1 cellular context compared by ENCODE assay signal in the genomic region with DNA sequence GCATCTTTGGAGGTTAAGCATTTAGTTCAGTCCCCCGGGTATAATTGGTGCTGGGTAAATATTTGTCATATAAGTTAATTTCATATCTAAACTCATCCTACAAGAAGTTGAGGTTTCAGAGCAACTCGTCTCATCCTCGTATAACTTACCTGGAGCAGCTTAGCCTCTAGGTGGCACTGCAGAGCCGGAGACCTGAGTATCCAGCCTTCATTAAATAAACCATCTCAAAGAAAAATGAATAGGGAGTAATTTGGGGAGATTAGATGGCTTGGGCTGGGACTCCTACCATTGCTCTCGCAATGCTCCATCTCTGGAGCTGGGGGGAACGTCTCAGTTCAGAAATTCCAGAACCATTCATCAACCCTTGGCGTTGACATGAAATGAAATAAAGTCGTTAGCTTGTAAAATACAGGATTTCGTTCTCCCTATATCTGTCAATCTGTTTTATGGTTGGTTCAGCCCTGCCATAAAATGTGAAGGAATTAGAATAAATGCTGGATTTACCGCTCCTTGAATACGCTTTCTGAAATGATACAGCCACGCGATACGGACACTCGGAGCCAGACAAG.
TF ChIP-seq lines count a peak whose summit lies in the region.

No MANE protein-coding gene starts in this region.

TF ChIP-seq in WTC11, 78 proteins besides CTCF, POLR2A, EP300 and RAD21 (continued from another document):
- TF ChIP-seq, protein P1, sequence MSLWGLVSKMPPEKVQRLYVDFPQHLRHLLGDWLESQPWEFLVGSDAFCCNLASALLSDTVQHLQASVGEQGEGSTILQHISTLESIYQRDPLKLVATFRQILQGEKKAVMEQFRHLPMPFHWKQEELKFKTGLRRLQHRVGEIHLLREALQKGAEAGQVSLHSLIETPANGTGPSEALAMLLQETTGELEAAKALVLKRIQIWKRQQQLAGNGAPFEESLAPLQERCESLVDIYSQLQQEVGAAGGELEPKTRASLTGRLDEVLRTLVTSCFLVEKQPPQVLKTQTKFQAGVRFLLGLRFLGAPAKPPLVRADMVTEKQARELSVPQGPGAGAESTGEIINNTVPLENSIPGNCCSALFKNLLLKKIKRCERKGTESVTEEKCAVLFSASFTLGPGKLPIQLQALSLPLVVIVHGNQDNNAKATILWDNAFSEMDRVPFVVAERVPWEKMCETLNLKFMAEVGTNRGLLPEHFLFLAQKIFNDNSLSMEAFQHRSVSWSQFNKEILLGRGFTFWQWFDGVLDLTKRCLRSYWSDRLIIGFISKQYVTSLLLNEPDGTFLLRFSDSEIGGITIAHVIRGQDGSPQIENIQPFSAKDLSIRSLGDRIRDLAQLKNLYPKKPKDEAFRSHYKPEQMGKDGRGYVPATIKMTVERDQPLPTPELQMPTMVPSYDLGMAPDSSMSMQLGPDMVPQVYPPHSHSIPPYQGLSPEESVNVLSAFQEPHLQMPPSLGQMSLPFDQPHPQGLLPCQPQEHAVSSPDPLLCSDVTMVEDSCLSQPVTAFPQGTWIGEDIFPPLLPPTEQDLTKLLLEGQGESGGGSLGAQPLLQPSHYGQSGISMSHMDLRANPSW (CRISPR knock-in tag; conservative IDR thresholded peaks at IDR 0.05; ENCODE audit: low read depth), result no peak
- TF ChIP-seq, protein P2, sequence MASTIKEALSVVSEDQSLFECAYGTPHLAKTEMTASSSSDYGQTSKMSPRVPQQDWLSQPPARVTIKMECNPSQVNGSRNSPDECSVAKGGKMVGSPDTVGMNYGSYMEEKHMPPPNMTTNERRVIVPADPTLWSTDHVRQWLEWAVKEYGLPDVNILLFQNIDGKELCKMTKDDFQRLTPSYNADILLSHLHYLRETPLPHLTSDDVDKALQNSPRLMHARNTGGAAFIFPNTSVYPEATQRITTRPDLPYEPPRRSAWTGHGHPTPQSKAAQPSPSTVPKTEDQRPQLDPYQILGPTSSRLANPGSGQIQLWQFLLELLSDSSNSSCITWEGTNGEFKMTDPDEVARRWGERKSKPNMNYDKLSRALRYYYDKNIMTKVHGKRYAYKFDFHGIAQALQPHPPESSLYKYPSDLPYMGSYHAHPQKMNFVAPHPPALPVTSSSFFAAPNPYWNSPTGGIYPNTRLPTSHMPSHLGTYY (CRISPR knock-in tag; IDR thresholded peaks at IDR 0.05), result no peak
- TF ChIP-seq ESRRA (CRISPR knock-in tag; IDR thresholded peaks at IDR 0.05; ENCODE audit: borderline replicate concordance), result no peak
- TF ChIP-seq, protein P3, sequence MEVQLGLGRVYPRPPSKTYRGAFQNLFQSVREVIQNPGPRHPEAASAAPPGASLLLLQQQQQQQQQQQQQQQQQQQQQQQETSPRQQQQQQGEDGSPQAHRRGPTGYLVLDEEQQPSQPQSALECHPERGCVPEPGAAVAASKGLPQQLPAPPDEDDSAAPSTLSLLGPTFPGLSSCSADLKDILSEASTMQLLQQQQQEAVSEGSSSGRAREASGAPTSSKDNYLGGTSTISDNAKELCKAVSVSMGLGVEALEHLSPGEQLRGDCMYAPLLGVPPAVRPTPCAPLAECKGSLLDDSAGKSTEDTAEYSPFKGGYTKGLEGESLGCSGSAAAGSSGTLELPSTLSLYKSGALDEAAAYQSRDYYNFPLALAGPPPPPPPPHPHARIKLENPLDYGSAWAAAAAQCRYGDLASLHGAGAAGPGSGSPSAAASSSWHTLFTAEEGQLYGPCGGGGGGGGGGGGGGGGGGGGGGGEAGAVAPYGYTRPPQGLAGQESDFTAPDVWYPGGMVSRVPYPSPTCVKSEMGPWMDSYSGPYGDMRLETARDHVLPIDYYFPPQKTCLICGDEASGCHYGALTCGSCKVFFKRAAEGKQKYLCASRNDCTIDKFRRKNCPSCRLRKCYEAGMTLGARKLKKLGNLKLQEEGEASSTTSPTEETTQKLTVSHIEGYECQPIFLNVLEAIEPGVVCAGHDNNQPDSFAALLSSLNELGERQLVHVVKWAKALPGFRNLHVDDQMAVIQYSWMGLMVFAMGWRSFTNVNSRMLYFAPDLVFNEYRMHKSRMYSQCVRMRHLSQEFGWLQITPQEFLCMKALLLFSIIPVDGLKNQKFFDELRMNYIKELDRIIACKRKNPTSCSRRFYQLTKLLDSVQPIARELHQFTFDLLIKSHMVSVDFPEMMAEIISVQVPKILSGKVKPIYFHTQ (CRISPR knock-in tag; IDR thresholded peaks at IDR 0.05), result no peak
- TF ChIP-seq, protein P4, sequence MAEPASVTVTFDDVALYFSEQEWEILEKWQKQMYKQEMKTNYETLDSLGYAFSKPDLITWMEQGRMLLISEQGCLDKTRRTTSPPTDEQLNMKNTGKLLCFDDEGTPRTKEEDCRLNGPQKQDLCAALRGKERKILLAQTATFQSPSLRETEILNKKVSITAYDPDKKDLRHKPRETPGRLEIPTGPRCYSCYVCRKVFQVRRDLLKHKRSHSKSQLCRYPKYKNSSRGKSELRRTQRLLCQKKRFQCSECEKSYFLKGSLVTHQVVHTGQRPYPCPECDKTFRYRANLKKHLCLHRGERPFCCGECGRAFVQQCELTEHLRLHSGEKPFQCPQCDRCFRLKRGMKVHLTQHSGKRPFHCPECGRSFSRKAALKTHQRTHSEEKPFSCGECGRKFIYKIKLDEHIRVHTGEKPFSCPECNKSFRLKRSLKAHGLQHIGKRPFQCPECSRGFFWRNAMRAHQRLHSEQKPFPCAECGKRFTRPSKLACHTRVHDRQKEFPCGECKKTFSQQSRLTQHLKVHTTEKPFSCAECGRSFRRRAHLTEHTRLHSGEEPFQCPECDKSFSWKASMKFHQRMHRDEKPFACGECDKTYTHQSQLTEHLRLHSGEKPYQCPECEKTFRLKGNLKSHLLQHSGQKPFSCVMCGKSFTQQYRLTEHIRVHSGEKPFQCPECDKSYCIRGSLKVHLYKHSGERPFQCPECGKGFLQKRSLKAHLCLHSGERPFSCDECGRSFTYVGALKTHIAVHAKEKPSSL (CRISPR knock-in tag; conservative IDR thresholded peaks at IDR 0.05), result no peak
- TF ChIP-seq FOXP1 (CRISPR knock-in tag; IDR thresholded peaks at IDR 0.05; ENCODE audit: borderline replicate concordance), result no peak
- TF ChIP-seq, protein P5, sequence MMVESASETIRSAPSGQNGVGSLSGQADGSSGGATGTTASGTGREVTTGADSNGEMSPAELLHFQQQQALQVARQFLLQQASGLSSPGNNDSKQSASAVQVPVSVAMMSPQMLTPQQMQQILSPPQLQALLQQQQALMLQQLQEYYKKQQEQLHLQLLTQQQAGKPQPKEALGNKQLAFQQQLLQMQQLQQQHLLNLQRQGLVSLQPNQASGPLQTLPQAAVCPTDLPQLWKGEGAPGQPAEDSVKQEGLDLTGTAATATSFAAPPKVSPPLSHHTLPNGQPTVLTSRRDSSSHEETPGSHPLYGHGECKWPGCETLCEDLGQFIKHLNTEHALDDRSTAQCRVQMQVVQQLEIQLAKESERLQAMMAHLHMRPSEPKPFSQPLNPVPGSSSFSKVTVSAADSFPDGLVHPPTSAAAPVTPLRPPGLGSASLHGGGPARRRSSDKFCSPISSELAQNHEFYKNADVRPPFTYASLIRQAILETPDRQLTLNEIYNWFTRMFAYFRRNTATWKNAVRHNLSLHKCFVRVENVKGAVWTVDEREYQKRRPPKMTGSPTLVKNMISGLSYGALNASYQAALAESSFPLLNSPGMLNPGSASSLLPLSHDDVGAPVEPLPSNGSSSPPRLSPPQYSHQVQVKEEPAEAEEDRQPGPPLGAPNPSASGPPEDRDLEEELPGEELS (CRISPR knock-in tag; IDR thresholded peaks at IDR 0.05), result no peak
- TF ChIP-seq SP1 (CRISPR knock-in tag; conservative IDR thresholded peaks at IDR 0.05), result no peak
